1 cellular context compared by ENCODE assay signal in the genomic region with DNA sequence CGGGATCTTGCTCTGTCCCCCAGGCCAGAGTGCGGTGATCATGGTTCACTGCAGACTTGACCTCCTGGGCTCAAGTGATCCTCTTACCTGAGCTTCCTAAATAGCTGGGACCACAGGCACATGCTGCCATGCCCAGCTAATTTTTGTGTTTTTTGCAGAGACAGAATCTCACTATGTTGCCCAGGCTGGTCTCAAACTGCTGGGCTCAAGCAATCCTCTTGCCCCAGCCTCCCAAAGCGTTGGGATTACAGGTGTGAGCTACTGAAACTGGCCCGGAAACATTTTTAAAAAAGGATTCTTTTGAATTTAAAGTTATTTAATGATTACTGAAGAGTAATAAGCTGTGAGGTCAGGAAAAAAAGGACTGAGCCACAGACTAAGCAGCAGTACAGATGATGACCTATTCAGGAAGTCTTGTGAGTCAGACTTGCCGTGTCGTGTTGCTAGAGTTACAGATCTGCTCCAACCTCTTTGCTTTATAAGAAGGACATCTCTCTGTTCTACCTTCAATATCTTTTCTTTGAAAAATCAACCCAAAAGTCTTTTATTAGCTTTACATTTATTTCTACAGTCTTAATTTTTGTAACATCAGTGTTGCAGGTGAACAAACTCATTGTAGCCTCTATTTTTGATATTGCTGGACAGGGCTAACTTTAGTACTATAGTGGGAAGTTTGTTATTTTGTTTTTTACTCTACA.
TF ChIP-seq lines count a peak whose summit lies in the region.

No MANE protein-coding gene starts in this region.

TF ChIP-seq in K562, 482 proteins besides CTCF, POLR2A, EP300 and RAD21 (continued from another document):
- TF ChIP-seq RBM25 (IDR thresholded peaks at IDR 0.05; ENCODE audit: low read depth, low read length, severe bottlenecking), result no peak
- TF ChIP-seq CREM (IDR thresholded peaks at IDR 0.05; ENCODE audit: low read depth), result peak; percentile 45; the same call in 1 of the 2 replicates
- peak; percentile 59; the same call in 1 of the 2 replicates for TF ChIP-seq DPF2 (IDR thresholded peaks at IDR 0.05)
- TF ChIP-seq CAMTA2 (CRISPR knock-in tag; conservative IDR thresholded peaks at IDR 0.05), result no peak
- peak; percentile 75 for TF ChIP-seq RFX1 (IDR thresholded peaks at IDR 0.05)
- TF ChIP-seq CBFB (CRISPR knock-in tag; IDR thresholded peaks at IDR 0.05), result no peak
- TF ChIP-seq SMARCC2 (IDR thresholded peaks at IDR 0.05; ENCODE audit: low read depth), result no peak
- TF ChIP-seq, protein P1, sequence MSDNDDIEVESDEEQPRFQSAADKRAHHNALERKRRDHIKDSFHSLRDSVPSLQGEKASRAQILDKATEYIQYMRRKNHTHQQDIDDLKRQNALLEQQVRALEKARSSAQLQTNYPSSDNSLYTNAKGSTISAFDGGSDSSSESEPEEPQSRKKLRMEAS (CRISPR knock-in tag; IDR thresholded peaks at IDR 0.05), result 0 out of 2 replicates have a peak, but pooled peaks have one; percentile 39
- peak; percentile 60 for TF ChIP-seq CXXC5 (CRISPR knock-in tag; IDR thresholded peaks at IDR 0.05)
- TF ChIP-seq POLR2AphosphoS2 (IDR thresholded peaks at IDR 0.05; ENCODE audit: low read length), result no peak
- 0 out of 2 replicates have a peak, but pooled peaks have one; percentile 69 for TF ChIP-seq MBD1 (CRISPR knock-in tag; IDR thresholded peaks at IDR 0.05)
- peak; percentile 42 for TF ChIP-seq SMAD4 (CRISPR knock-in tag; conservative IDR thresholded peaks at IDR 0.05)
- TF ChIP-seq, protein P2, sequence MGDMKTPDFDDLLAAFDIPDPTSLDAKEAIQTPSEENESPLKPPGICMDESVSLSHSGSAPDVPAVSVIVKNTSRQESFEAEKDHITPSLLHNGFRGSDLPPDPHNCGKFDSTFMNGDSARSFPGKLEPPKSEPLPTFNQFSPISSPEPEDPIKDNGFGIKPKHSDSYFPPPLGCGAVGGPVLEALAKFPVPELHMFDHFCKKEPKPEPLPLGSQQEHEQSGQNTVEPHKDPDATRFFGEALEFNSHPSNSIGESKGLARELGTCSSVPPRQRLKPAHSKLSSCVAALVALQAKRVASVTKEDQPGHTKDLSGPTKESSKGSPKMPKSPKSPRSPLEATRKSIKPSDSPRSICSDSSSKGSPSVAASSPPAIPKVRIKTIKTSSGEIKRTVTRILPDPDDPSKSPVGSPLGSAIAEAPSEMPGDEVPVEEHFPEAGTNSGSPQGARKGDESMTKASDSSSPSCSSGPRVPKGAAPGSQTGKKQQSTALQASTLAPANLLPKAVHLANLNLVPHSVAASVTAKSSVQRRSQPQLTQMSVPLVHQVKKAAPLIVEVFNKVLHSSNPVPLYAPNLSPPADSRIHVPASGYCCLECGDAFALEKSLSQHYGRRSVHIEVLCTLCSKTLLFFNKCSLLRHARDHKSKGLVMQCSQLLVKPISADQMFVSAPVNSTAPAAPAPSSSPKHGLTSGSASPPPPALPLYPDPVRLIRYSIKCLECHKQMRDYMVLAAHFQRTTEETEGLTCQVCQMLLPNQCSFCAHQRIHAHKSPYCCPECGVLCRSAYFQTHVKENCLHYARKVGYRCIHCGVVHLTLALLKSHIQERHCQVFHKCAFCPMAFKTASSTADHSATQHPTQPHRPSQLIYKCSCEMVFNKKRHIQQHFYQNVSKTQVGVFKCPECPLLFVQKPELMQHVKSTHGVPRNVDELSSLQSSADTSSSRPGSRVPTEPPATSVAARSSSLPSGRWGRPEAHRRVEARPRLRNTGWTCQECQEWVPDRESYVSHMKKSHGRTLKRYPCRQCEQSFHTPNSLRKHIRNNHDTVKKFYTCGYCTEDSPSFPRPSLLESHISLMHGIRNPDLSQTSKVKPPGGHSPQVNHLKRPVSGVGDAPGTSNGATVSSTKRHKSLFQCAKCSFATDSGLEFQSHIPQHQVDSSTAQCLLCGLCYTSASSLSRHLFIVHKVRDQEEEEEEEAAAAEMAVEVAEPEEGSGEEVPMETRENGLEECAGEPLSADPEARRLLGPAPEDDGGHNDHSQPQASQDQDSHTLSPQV (IDR thresholded peaks at IDR 0.05), result peak; percentile 41; the same call in 1 of the 2 replicates
- TF ChIP-seq CCAR2 (IDR thresholded peaks at IDR 0.05; ENCODE audit: low read depth, low read length), result no peak
- no peak for TF ChIP-seq NR2C2 (CRISPR knock-in tag; IDR thresholded peaks at IDR 0.05)
- TF ChIP-seq NR2C2 (tag; IDR thresholded peaks at IDR 0.05), result peak; percentile 58; the same call in 1 of the 2 replicates
